ENCODE assay signal across 8 cellular contexts in genomic region chr1:43707191-43708005, GRCh38. TPM values are rescaled to one million over a fixed set of nuclear protein-coding genes. Genes with fewer than 3 reads are reported as not detected.
DNase-seq lines count a peak whose midpoint lies in the region; ATAC-seq, FAIRE-seq and TF ChIP-seq lines count a peak whose summit lies in the region.

Gene ST3GAL3 (plus strand): TSS chr1:43707536. CDS start chr1:43736263, 28,727 bp downstream.

- peak within 1 kb of the TSS; percentile 98 for H3K4me3 ChIP-seq in A673 (ENCODE audit: low read depth, low read length, poor library complexity, severe bottlenecking)
- H3K4me3 ChIP-seq in iPS-20b (ENCODE audit: low read length) = peak within 1 kb of the TSS; percentile 97
- H3K4me3 ChIP-seq in small intestine (ENCODE audit: low read depth in 1 of 2, low read length in 2 of 2) = peak within 1 kb of the TSS; percentile 85 to 88

- H3K27ac ChIP-seq in A673 (ENCODE audit: low read depth, low read length, poor library complexity, severe bottlenecking) = peak within 1 kb of the TSS; percentile 94
- peak within 1 kb of the TSS; percentile 85 for H3K27ac ChIP-seq in VCaP
- H3K27ac ChIP-seq in iPS-20b (ENCODE audit: low read length) = peak within 1 kb of the TSS; percentile 57
- peak within 1 kb of the TSS; percentile 4 to 86 for H3K27ac ChIP-seq in small intestine (ENCODE audit: low read depth in 1 of 2, low read length in 1 of 2)

- H3K9me3 ChIP-seq in A673 (ENCODE audit: low read depth, low read length, poor library complexity, severe bottlenecking) (no peaks in the 10 kb centered on the region), iPS-20b (ENCODE audit: insufficient read depth, low read depth, low read length) (no peaks in the 10 kb centered on the region), small intestine (ENCODE audit: control insufficient read depth, low read depth) (no peaks in the 10 kb centered on the region)

- peak within 1 kb of the TSS; percentile 96 for H3K9ac ChIP-seq in iPS-20b (ENCODE audit: low read depth, low read length)

- in situ Hi-C loops in T47D (cut with HindIII; ENCODE audit: low pct_unique_long_range_greater_than_20kb, low sequenced_read_pairs) = no loop called here

- intact Hi-C loops in A673 (cut with micrococcal nuclease; ENCODE audit: unreplicated experiment) = no loop called here

- POLR2A ChIA-PET in A673 (lab: Charles Lee; ENCODE audit: low non-redundant PET) = interaction anchor here (0.6 to 1.0 kb wide), 3 partner anchors 56 to 324 kb away, joined by 3 to 9 read pairs (median 8); partner anchors contain the start of gene SLC6A9

- CTCF ChIA-PET in A673 (lab: Charles Lee) = no interaction called here

- ATAC-seq in GM18868 (IDR thresholded peaks at IDR 0.05; ENCODE audit: unreplicated experiment) (peak; percentile 94), HG03103 (IDR thresholded peaks at IDR 0.05; ENCODE audit: low read depth, unreplicated experiment) (peak; percentile 89)

- 0% methylated on average over 67 to 102 of the region's 102 CpGs for WGBS in small intestine, 3 donors

- H3K27me3 ChIP-seq in A673 (replicated peaks; ENCODE audit: insufficient read depth, low read depth, low read length, poor library complexity) (no peaks in the 10 kb centered on the region), iPS-20b (ENCODE audit: insufficient read depth, low read length) (no peaks in the 10 kb centered on the region), small intestine (ENCODE audit: control insufficient read depth in 2 of 2, insufficient read depth in 2 of 2, low read length in 2 of 2) (no peaks in the 10 kb centered on the region)

- no TSS peak for BruUV-seq in A673 (replicated peaks; lab: Mats Ljungman, UMichigan)

- H3K36me3 ChIP-seq in A673 (ENCODE audit: insufficient read depth, low read length, poor library complexity, severe bottlenecking) (peaks cover 26% of the 10 kb centered on the region), iPS-20b (ENCODE audit: insufficient read depth, low read depth, low read length) (peaks cover 37% of the 10 kb centered on the region), small intestine (ENCODE audit: control insufficient read depth in 2 of 2, insufficient read depth in 2 of 2, low read length in 2 of 2) (peaks cover 0 to 14% of the 10 kb centered on the region in 2 donors)

- DNase-seq in A673 (ENCODE audit: low spot score) (peak; percentile 97), NCI-H2196 treated with DMSO at 0.1 percent for 48 hours (lab: John Stamatoyannopoulos, UW; ENCODE audit: unreplicated experiment) (peak; percentile 84), T47D (ENCODE audit: low read depth in 1 of 2, low spot score in 1 of 2) (peak; percentile 82 to 89), small intestine (peak; percentile 92)

- no peak for FAIRE-seq in small intestine (lab: Jason Lieb, UNC)

- TF ChIP-seq CTCF in A673 (conservative IDR thresholded peaks at IDR 0.05; ENCODE audit: low read depth, low read length) (no peak), VCaP (conservative IDR thresholded peaks at IDR 0.05) (no peak)

- H3K4me1 ChIP-seq in A673 (ENCODE audit: insufficient read depth, low read length, poor library complexity, severe bottlenecking) (peaks cover 23% of the 10 kb centered on the region), iPS-20b (ENCODE audit: insufficient read depth, low read length) (peaks cover 11% of the 10 kb centered on the region; the same call in 1 of the 2 replicates), small intestine (ENCODE audit: control insufficient read depth in 2 of 2, insufficient read depth in 1 of 2, low read depth in 1 of 2, low read length in 1 of 2) (no peaks in the 10 kb centered on the region)

RNA-seq across cellular contexts. Expression of gene ST3GAL3, which starts in this region (rescaled TPM):
- total RNA-seq in A673 (2021) = 26.8 and 30.7 TPM in 2 replicates
- 1 to 10 TPM; 1.1 to 5.2 (median 2.2) TPM for polyA plus RNA-seq in small intestine

Comparison
In these comparisons a context has a peak if more than half of its experiments do, and no peak if none do; other contexts are left out.
1. Peak in every context shown above with its lines: DNase-seq, ATAC-seq, H3K4me3 ChIP-seq and H3K27ac ChIP-seq.